21 cellular contexts compared by ENCODE assay signal in the genomic region with DNA sequence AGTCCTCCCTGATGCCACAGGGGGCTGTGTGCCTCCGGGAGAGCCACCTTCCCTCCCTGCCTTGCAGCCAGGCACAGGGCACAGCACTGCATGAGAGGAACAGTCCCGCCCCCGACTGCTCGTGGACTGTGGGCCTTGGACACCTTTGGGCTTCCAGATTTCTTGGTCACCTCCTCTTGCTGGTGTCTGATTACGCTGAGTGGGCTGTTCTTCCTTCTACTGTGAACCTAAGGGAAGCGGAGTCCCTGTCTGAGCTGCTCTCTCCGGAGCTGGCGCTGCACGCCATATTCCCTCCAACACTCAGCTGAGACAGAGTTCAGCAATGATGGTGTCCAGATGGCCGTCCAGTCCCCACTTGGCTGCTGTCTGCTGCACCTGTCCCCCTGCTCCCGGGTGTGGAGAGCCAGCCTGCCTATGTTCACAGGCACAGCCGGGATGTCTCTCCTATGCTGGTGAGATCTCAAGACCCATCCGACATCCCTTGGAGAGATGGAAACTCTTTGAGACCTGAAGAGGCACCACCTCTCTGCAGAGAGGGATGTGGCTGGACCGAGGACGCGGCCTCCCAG.
DNase-seq lines count a peak whose midpoint lies in the region; ATAC-seq, FAIRE-seq and TF ChIP-seq lines count a peak whose summit lies in the region.
"Had no signal": no experiment of that assay in that cellular context is flagged by ENCODE, and none has a peak within 500 bp of the region (broad histone marks: within the 10 kb centered on the region; RNA-seq: fewer than 3 reads in every experiment).

No MANE protein-coding gene starts in this region.

- H2BK15ac ChIP-seq in H1 (ENCODE audit: low read length) = peak overlapping the region; percentile 81; the same call in 1 of the 2 replicates

- H2AK5ac ChIP-seq in H1 (ENCODE audit: low read depth, low read length) = no peak overlapping the region

- H3K27ac ChIP-seq in H1 (ENCODE audit: low read depth, low read length) = no peak overlapping the region
- H3K27ac ChIP-seq: Peyer's patch had no signal

- no peak overlapping the region for H3K23ac ChIP-seq in H1 (ENCODE audit: insufficient read length)

- no peak overlapping the region for H2AFZ ChIP-seq in H1 (ENCODE audit: low read length)

- no peak for TF ChIP-seq EP300 in H1 (IDR thresholded peaks at IDR 0.05; ENCODE audit: borderline replicate concordance in 1 of 2, low read depth in 2 of 2, low read length in 2 of 2)

- H3K14ac ChIP-seq in H1 (ENCODE audit: insufficient read length) = no peak overlapping the region

- H2BK120ac ChIP-seq in H1 (replicated peaks; ENCODE audit: low read depth, low read length) = no peak overlapping the region

- no peaks in the 10 kb centered on the region for H3K79me2 ChIP-seq in H1 (ENCODE audit: control insufficient read depth in 1 of 2, insufficient read depth in 2 of 2, low read length in 2 of 2)

- no peak for FAIRE-seq in H1 (lab: Jason Lieb, UNC)
- FAIRE-seq: G401.6, GM12892 had no signal

- H2BK5ac ChIP-seq in H1 (ENCODE audit: low read depth, low read length) = no peak overlapping the region

- H3K56ac ChIP-seq in H1 (replicated peaks; ENCODE audit: insufficient read length, low read depth, low read length) = no peak overlapping the region

- H3K9me3 ChIP-seq in H1 (ENCODE audit: insufficient read depth in 2 of 2, low read depth in 1 of 2, low read length in 1 of 2) = no peaks in the 10 kb centered on the region
- H3K9me3 ChIP-seq: Peyer's patch had no signal

- no peak overlapping the region for H3K4me3 ChIP-seq in H1 (ENCODE audit: extremely low read depth in 1 of 4, insufficient read depth in 2 of 4, low read depth in 3 of 4, low read length in 4 of 4)
- H3K4me3 ChIP-seq: Peyer's patch had no signal

- H3K36me3 ChIP-seq in H1 (ENCODE audit: control insufficient read depth in 2 of 4, insufficient read depth in 4 of 4, low read length in 3 of 4) = no peaks in the 10 kb centered on the region
- H3K36me3 ChIP-seq: Peyer's patch had no signal

- no peaks in the 10 kb centered on the region for H4K20me1 ChIP-seq in H1 (replicated peaks in 1 of 2; ENCODE audit: control insufficient read depth in 1 of 2, insufficient read depth in 2 of 2, low read length in 2 of 2)

- no peak overlapping the region for H3K4ac ChIP-seq in H1 (replicated peaks; ENCODE audit: insufficient read length, low read depth, low read length)

- 0 out of 2 replicates have a peak overlapping the region, but pooled peaks have one; percentile 50 for H2BK12ac ChIP-seq in H1 (ENCODE audit: low read depth, low read length)

- no peak overlapping the region for H4K5ac ChIP-seq in H1 (ENCODE audit: insufficient read length, low read depth, low read length)

- peak overlapping the region; percentile 80; the same call in 1 of the 2 replicates for H4K8ac ChIP-seq in H1 (ENCODE audit: extremely low read depth, insufficient read depth, low read length)

- DNase-seq in NCI-H82 (lab: John Stamatoyannopoulos, UW) (peak; percentile 53), NCI-H82 treated with DMSO at 0.1 percent for 48 hours (lab: John Stamatoyannopoulos, UW; ENCODE audit: unreplicated experiment) (no peak), H1 (ENCODE audit: low read depth in 1 of 2, low spot score in 2 of 2) (no peak), activated gamma-delta T cell (lab: John Stamatoyannopoulos, UW) (no peak), DMS 273 treated with DMSO at 0.1 percent for 48 hours (lab: John Stamatoyannopoulos, UW) (no peak)
- DNase-seq: 8988T; AML-193; CD8-positive, alpha-beta T cell; DMS153; H7; KBM-7; MM.1S; NCI-H1048; NCI-H1417 treated with DMSO at 0.1 percent for 48 hours; NCI-H187; NCI-H774; Peyer's patch had no signal

- peaks cover 0 to 6% (median under 1%) of the 10 kb centered on the region in 4 experiments; a peak in 1 of 7 replicates for H3K4me1 ChIP-seq in H1 (replicated peaks in 1 of 4; ENCODE audit: control insufficient read depth in 3 of 4, insufficient read depth in 4 of 4, low read length in 3 of 4)
- H3K4me1 ChIP-seq: Peyer's patch had no signal

- ATAC-seq in SK-N-SH treated with all-trans-retinoic acid at 6 μM for 48 hours (no peak), GM19328 (IDR thresholded peaks at IDR 0.05; ENCODE audit: unreplicated experiment) (no peak)
- ATAC-seq: CD8-positive, alpha-beta T cell had no signal

- TF ChIP-seq CTCF in H1 (IDR thresholded peaks at IDR 0.05; ENCODE audit: control extremely low read depth in 1 of 3, insufficient read depth in 1 of 3, low read depth in 1 of 3, low read length in 3 of 3) = no peak

- CTCF ChIA-PET in H1 (lab: Charles Lee; ENCODE audit: partially characterized antibody) = interaction anchor here (0.6 to 0.8 kb wide), 4 partner anchors 36 to 142 kb away, joined by 3 read pairs; no protein-coding TSS in a partner anchor

- TF ChIP-seq POLR2A in H1 (IDR thresholded peaks at IDR 0.05; ENCODE audit: control extremely low read depth in 1 of 2, low read depth in 2 of 2, low read length in 2 of 2) = no peak

- no peaks in the 10 kb centered on the region for H3K23me2 ChIP-seq in H1 (ENCODE audit: low read depth, low read length)

- no peaks in the 10 kb centered on the region for H3K79me1 ChIP-seq in H1 (ENCODE audit: low read depth, low read length)

- no peak overlapping the region for H3K4me2 ChIP-seq in H1 (ENCODE audit: insufficient read depth in 1 of 2, low read depth in 2 of 2, low read length in 2 of 2)

- H2BK20ac ChIP-seq in H1 (ENCODE audit: low read length) = no peak overlapping the region

- POLR2A ChIA-PET in H1 (lab: Charles Lee; ENCODE audit: partially characterized antibody) = no interaction called here

- WGBS in H1 (ENCODE audit: extremely low coverage in 1 of 2, insufficient coverage in 1 of 2, insufficient read length in 1 of 2, insufficient replicate concordance in 2 of 2, low coverage in 1 of 2, low lambda C conversion rate in 2 of 2, missing lambda C conversion rate in 1 of 2), 2 experiments = 82% methylated on average over 16 of the region's 16 CpGs; no CpG with 5 or more reads in 1 of the 2 experiments

- no peak overlapping the region for H3K18ac ChIP-seq in H1 (ENCODE audit: extremely low read depth, low read length)

- no peak overlapping the region for H3K9ac ChIP-seq in H1 (replicated peaks in 1 of 4; ENCODE audit: extremely low read depth in 1 of 4, low read depth in 3 of 4, low read length in 3 of 4)

- H3K27me3 ChIP-seq in H1 (replicated peaks in 1 of 4; ENCODE audit: control insufficient read depth in 3 of 4, extremely low read depth in 1 of 4, insufficient read depth in 3 of 4, low read length in 3 of 4) = peaks cover 0 to 2% (median 0%) of the 10 kb centered on the region in 4 experiments; a peak in 1 of 7 replicates
- H3K27me3 ChIP-seq: Peyer's patch had no signal

- no peak for TF ChIP-seq RAD21 in H1 (IDR thresholded peaks at IDR 0.05 in 1 of 2, conservative IDR thresholded peaks at IDR 0.05 in 1 of 2; ENCODE audit: low read depth in 2 of 2, low read length in 2 of 2)

- no peak overlapping the region for H4K91ac ChIP-seq in H1 (replicated peaks; ENCODE audit: insufficient read length, low read length)

TF ChIP-seq in SK-N-SH treated with all-trans-retinoic acid at 6 μM for 48 hours, 23 proteins besides CTCF, POLR2A, EP300 and RAD21:
- TF ChIP-seq RARB (CRISPR knock-in tag; IDR thresholded peaks at IDR 0.05) (no peak), TCF4 (CRISPR knock-in tag; IDR thresholded peaks at IDR 0.05; ENCODE audit: borderline replicate concordance) (peak; percentile 45; the same call in 1 of the 2 replicates), CSDC2 (CRISPR knock-in tag; IDR thresholded peaks at IDR 0.05) (no peak), GLIS3 (CRISPR knock-in tag; IDR thresholded peaks at IDR 0.05) (no peak), ESRRG (CRISPR knock-in tag; IDR thresholded peaks at IDR 0.05) (no peak)

TF ChIP-seq in H1, 55 proteins besides CTCF, POLR2A, EP300 and RAD21:
- TF ChIP-seq YY1 (IDR thresholded peaks at IDR 0.05; ENCODE audit: low read depth, low read length) (no peak), SRF (IDR thresholded peaks at IDR 0.05; ENCODE audit: low read depth, low read length) (no peak), ZNF274 (IDR thresholded peaks at IDR 0.05; ENCODE audit: borderline replicate concordance, extremely low read depth, low read length) (no peak), ATF3 (IDR thresholded peaks at IDR 0.05; ENCODE audit: insufficient read depth, low read depth, low read length) (no peak), SP2 (IDR thresholded peaks at IDR 0.05; ENCODE audit: low read length) (no peak), PHF8 (conservative IDR thresholded peaks at IDR 0.05; ENCODE audit: low read depth, low read length) (no peak), HDAC2 (IDR thresholded peaks at IDR 0.05; ENCODE audit: borderline replicate concordance in 1 of 2, low read depth in 2 of 2, low read length in 2 of 2) (no peak), SIRT6 (IDR thresholded peaks at IDR 0.05; ENCODE audit: low read length) (no peak), BRCA1 (IDR thresholded peaks at IDR 0.05; ENCODE audit: low read depth, low read length) (no peak), CHD1 (IDR thresholded peaks at IDR 0.05; ENCODE audit: low read depth, low read length) (no peak), RBBP5 (IDR thresholded peaks at IDR 0.05; ENCODE audit: borderline replicate concordance, low read depth, low read length) (no peak)
